ENCODE assay signal across 8 cellular contexts in genomic region chr11:71928739-71929443, GRCh38.
A peak's percentile ranks its signal among the peaks of the same experiment; 100 is the strongest.
DNase-seq lines count a peak whose midpoint lies in the region; ATAC-seq lines count a peak whose summit lies in the region.

Gene RNF121, plus strand, starts transcription at chr11:71929046. Its CDS starts 16 bp downstream, at chr11:71929062.

- H3K4me3 Mint-ChIP-seq in central memory CD8-positive, alpha-beta T cell, result peak within 1 kb of the TSS; percentile 91

- H3K4me1 Mint-ChIP-seq in central memory CD8-positive, alpha-beta T cell, result peaks cover 54% of the 10 kb centered on the region

- peak within 1 kb of the TSS; percentile 95 for H3K27ac Mint-ChIP-seq in central memory CD8-positive, alpha-beta T cell (ENCODE audit: low read depth)

- peaks cover 20% of the 10 kb centered on the region for H3K36me3 Mint-ChIP-seq in central memory CD8-positive, alpha-beta T cell (ENCODE audit: insufficient read depth)

- DNase-seq in AG08395 (ENCODE audit: low spot score), result peak; percentile 98
- peak; percentile 98 for DNase-seq in NCI-H345 treated with DMSO at 0.1 percent for 48 hours (lab: John Stamatoyannopoulos, UW; ENCODE audit: unreplicated experiment)
- DNase-seq in activated CD4-positive, CD25-positive, alpha-beta regulatory T cell treated with anti-CD3 and anti-CD28 coated beads, Interleukin-2, amount 50 U/mL, for 16 hours (ENCODE audit: low read depth, low spot score), result peak; percentile 97
- DNase-seq in central memory CD8-positive, alpha-beta T cell (ENCODE audit: low spot score in 2 of 2), result peak; percentile 95 to 96
- peak; percentile 99 for DNase-seq in islet precursor cell
- peak; percentile 90 to 94 for DNase-seq in stimulated activated CD4-positive, alpha-beta T cell treated with anti-CD3 and anti-CD28 coated beads, Interleukin-15, amount 100 ng/mL, for 1 hour (ENCODE audit: low read depth in 1 of 2, low spot score in 1 of 2)

- peak; percentile 84 for ATAC-seq in GM19023 (IDR thresholded peaks at IDR 0.05; ENCODE audit: unreplicated experiment)
- ATAC-seq in HG03280 (IDR thresholded peaks at IDR 0.05; ENCODE audit: unreplicated experiment), result peak; percentile 91
- peak; percentile 85 for ATAC-seq in central memory CD8-positive, alpha-beta T cell (replicated peaks; ENCODE audit: extremely low read depth, poor library complexity, severe bottlenecking)

- no peaks in the 10 kb centered on the region for H3K9me3 Mint-ChIP-seq in central memory CD8-positive, alpha-beta T cell

- no peaks in the 10 kb centered on the region for H3K27me3 Mint-ChIP-seq in central memory CD8-positive, alpha-beta T cell

Comparison
In these comparisons a context has a peak if more than half of its experiments do, and no peak if none do; other contexts are left out.
1. Peak in every context shown above with its lines: DNase-seq and ATAC-seq.